ENCODE assay signal across 17 cellular contexts in the genomic region with DNA sequence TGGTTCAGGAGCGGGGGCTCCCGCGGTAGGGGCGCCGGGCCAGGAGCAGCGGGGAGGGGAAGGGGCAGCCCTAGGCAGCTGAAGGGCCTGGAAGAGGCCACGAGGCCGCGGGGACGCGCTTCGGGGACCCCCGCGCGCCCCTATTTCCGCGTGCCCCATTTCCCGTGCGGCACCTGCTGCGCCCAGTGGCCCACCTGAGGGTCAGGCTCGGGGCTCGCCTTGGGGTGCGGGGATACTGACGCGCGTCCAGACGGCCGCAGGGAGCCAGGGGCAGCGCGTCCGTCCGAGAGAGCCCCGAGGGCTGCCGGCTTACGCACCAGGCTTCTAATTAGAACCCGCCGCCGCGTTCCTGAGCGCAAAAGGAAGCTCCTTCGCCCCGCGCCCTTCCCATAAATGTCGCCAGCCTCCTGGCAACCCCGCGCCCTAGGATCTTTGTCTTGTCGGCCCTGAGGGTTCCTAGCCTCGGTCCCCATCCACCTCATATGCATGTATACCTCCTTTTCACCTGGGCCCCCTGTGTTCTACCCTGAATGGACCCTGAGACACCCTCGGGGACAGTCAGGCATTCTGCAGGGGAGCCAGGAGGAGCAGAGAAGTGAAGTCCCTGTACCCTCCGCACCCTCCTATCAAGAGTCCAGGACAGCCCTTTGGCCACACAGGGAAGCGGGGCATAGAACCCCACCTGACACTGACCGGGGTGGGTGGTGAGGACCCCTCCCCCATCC. TPM values are rescaled to one million over a fixed set of nuclear protein-coding genes. Genes with fewer than 3 reads are reported as not detected.
DNase-seq lines count a peak whose midpoint lies in the region; ATAC-seq and TF ChIP-seq lines count a peak whose summit lies in the region.
"Had no signal": no experiment of that assay in that cellular context is flagged by ENCODE, and none has a peak within 500 bp of the region (broad histone marks: within the 10 kb centered on the region; RNA-seq: fewer than 3 reads in every experiment).

No MANE protein-coding gene starts in this region.

- no peak for TF ChIP-seq RAD21 in neural cell (conservative IDR thresholded peaks at IDR 0.05)

- peaks cover 5 to 22% (median 9%) of the 10 kb centered on the region in 4 donors for H3K4me1 Mint-ChIP-seq in CD4-positive, alpha-beta memory T cell
- H3K4me1 Mint-ChIP-seq in GM23338: peaks cover 33% of the 10 kb centered on the region

- H3K36me3 Mint-ChIP-seq in CD4-positive, alpha-beta memory T cell: no peaks in the 10 kb centered on the region
- no peaks in the 10 kb centered on the region for H3K36me3 Mint-ChIP-seq in GM23338 (ENCODE audit: low read depth)
- H3K36me3 Mint-ChIP-seq: CD4-positive, CD25-positive, alpha-beta regulatory T cell had no signal

- H3K27ac ChIP-seq in CD4-positive, alpha-beta memory T cell (ENCODE audit: low read depth, low read length): no peak overlapping the region
- H3K27ac ChIP-seq in GM23338 (ENCODE audit: low read depth) (no peak overlapping the region), dorsolateral prefrontal cortex (no peak overlapping the region), neural cell (ENCODE audit: low read length) (no peak overlapping the region)
- H3K27ac ChIP-seq: pancreas, SJSA1 had no signal

- POLR2A ChIA-PET in CD4-positive, alpha-beta memory T cell (lab: Charles Lee; ENCODE audit: partially characterized antibody): no interaction called here

- no peaks in the 10 kb centered on the region for H3K36me3 ChIP-seq in CD4-positive, alpha-beta memory T cell (ENCODE audit: insufficient read depth, low read length)
- H3K36me3 ChIP-seq in GM23338 (ENCODE audit: insufficient read depth): no peaks in the 10 kb centered on the region
- H3K36me3 ChIP-seq in neural cell (ENCODE audit: insufficient read depth, low read length): no peaks in the 10 kb centered on the region
- H3K36me3 ChIP-seq: pancreas, SJSA1 had no signal

- no peak overlapping the region for H3K9ac ChIP-seq in neural cell (ENCODE audit: low read length)

- H3K27ac Mint-ChIP-seq in CD4-positive, alpha-beta memory T cell: no peak overlapping the region
- no peak overlapping the region for H3K27ac Mint-ChIP-seq in GM23338
- H3K27ac Mint-ChIP-seq: activated CD4-positive, alpha-beta T cell treated with anti-CD3 and anti-CD28 coated beads for 36 hours; CD4-positive, CD25-positive, alpha-beta regulatory T cell; dendritic cell treated with granulocyte-macrophage colony-stimulating factor and Interleukin-4, amounts not matched to agents 40 ng/mL and 50 ng/mL, for 4 days had no signal

- H3K27me3 Mint-ChIP-seq in CD4-positive, alpha-beta memory T cell: peaks cover 30 to 43% of the 10 kb centered on the region in 2 donors
- H3K27me3 Mint-ChIP-seq in GM23338 (ENCODE audit: insufficient read depth, low read depth, poor library complexity): peaks cover 92% of the 10 kb centered on the region

- H3K4me2 ChIP-seq in GM23338 (peak overlapping the region; percentile 80), neural cell (ENCODE audit: low read length) (no peak overlapping the region)

- no peaks in the 10 kb centered on the region for H3K9me3 Mint-ChIP-seq in CD4-positive, alpha-beta memory T cell
- H3K9me3 Mint-ChIP-seq in GM23338: peaks cover 3% of the 10 kb centered on the region; the same call in 2 of the 3 replicates
- H3K9me3 Mint-ChIP-seq: CD4-positive, CD25-positive, alpha-beta regulatory T cell; dendritic cell treated with granulocyte-macrophage colony-stimulating factor and Interleukin-4, amounts not matched to agents 40 ng/mL and 50 ng/mL, for 4 days had no signal

- no peaks in the 10 kb centered on the region for H3K9me3 ChIP-seq in CD4-positive, alpha-beta memory T cell (ENCODE audit: control insufficient read depth in 1 of 2, low read length in 2 of 2)
- no peaks in the 10 kb centered on the region for H3K9me3 ChIP-seq in neural cell (ENCODE audit: low read length)
- H3K9me3 ChIP-seq: pancreas, SJSA1 had no signal

- no peak for TF ChIP-seq EP300 in neural cell (conservative IDR thresholded peaks at IDR 0.05; ENCODE audit: poor library complexity, severe bottlenecking)

- CTCF ChIA-PET in CD4-positive, alpha-beta memory T cell (lab: Charles Lee; ENCODE audit: partially characterized antibody): no interaction called here

- H3K9me2 ChIP-seq in GM23338 (ENCODE audit: insufficient read depth): no peaks in the 10 kb centered on the region
- H3K9me2 ChIP-seq in neural cell (ENCODE audit: insufficient read depth, low read length): no peaks in the 10 kb centered on the region

- intact Hi-C loops in CD4-positive, alpha-beta memory T cell (cut with micrococcal nuclease): no loop called here
- intact Hi-C loops in dorsolateral prefrontal cortex (cut with DNase I): loop anchor here in 1 of 2 donors (10.0 kb wide), 1 partner anchor 196 kb away; a partner anchor contains a TSS

- H4K20me1 ChIP-seq in GM23338 (replicated peaks; ENCODE audit: insufficient read depth) (no peaks in the 10 kb centered on the region), neural cell (ENCODE audit: insufficient read depth) (no peaks in the 10 kb centered on the region)

- H3K27me3 ChIP-seq in CD4-positive, alpha-beta memory T cell (ENCODE audit: insufficient read depth, low read length): peaks cover 26% of the 10 kb centered on the region
- H3K27me3 ChIP-seq in GM23338 (ENCODE audit: insufficient read depth) (peaks cover 97% of the 10 kb centered on the region), dorsolateral prefrontal cortex (peaks cover 3 to 73% (median 56%) of the 10 kb centered on the region in 45 donors), neural cell (ENCODE audit: insufficient read depth, low read depth, low read length) (peaks cover 72% of the 10 kb centered on the region)

- peak overlapping the region in 7 of 8 donors; percentile 64 to 82 (median 71) for H3K4me3 Mint-ChIP-seq in CD4-positive, alpha-beta memory T cell
- peak overlapping the region; percentile 53; the same call in 2 of the 3 replicates for H3K4me3 Mint-ChIP-seq in GM23338
- H3K4me3 Mint-ChIP-seq: dendritic cell treated with granulocyte-macrophage colony-stimulating factor and Interleukin-4, amounts not matched to agents 40 ng/mL and 50 ng/mL, for 4 days had no signal

- ATAC-seq in GM23338: peak; percentile 2; the same call in 2 of the 3 replicates
- no peak for ATAC-seq in GM18519 (IDR thresholded peaks at IDR 0.05; ENCODE audit: low FRiP score, unreplicated experiment)
- ATAC-seq in HG03135 (IDR thresholded peaks at IDR 0.05; ENCODE audit: unreplicated experiment): no peak
- ATAC-seq: activated CD4-positive, alpha-beta T cell treated with anti-CD3 and anti-CD28 coated beads for 36 hours; pancreas had no signal

- H2AFZ ChIP-seq in GM23338 (peak overlapping the region; percentile 52; the same call in 1 of the 2 replicates), neural cell (ENCODE audit: low read depth, low read length) (no peak overlapping the region)

- H3K4me1 ChIP-seq in CD4-positive, alpha-beta memory T cell (ENCODE audit: insufficient read depth, low read length): peaks cover 14% of the 10 kb centered on the region
- peaks cover 27% of the 10 kb centered on the region for H3K4me1 ChIP-seq in GM23338 (ENCODE audit: insufficient read depth)
- H3K4me1 ChIP-seq: pancreas, SJSA1 had no signal

- no peak overlapping the region for H3K4me3 ChIP-seq in CD4-positive, alpha-beta memory T cell (ENCODE audit: low read length in 2 of 2)
- H3K4me3 ChIP-seq in GM23338 (peak overlapping the region; percentile 56), dorsolateral prefrontal cortex (no peak overlapping the region), neural cell (ENCODE audit: low read length) (peak overlapping the region; percentile 38)
- H3K4me3 ChIP-seq: pancreas, SJSA1 had no signal

- no peak for TF ChIP-seq CTCF in GM23338 (conservative IDR thresholded peaks at IDR 0.05; ENCODE audit: low read depth in 2 of 2)
- no peak for TF ChIP-seq CTCF in dorsolateral prefrontal cortex (IDR thresholded peaks at IDR 0.05 in 54 of 56, conservative IDR thresholded peaks at IDR 0.05 in 2 of 56; ENCODE audit: low read depth in 1 of 56, partially characterized antibody in 56 of 56)
- TF ChIP-seq CTCF in neural cell (IDR thresholded peaks at IDR 0.05; ENCODE audit: poor library complexity, severe bottlenecking): no peak

- no peak for DNase-seq in CD4-positive, alpha-beta memory T cell
- peak; percentile 70 for DNase-seq in GM23338 (ENCODE audit: low spot score)
- peak in 6 of 10 donors; percentile 6 to 14 (median 12) for DNase-seq in dorsolateral prefrontal cortex
- DNase-seq in amniotic stem cell (lab: John Stamatoyannopoulos, UW): no peak
- DNase-seq: activated CD4-positive, alpha-beta T cell treated with anti-CD3 and anti-CD28 coated beads for 36 hours; CD4-positive, CD25-positive, alpha-beta regulatory T cell; NCI-H82; pancreas; stimulated activated CD4-positive, alpha-beta T cell treated with anti-CD3 and anti-CD28 coated beads, Interleukin-1b, Interleukin-23, amount 100 ng/mL, for 48 hours; stimulated activated naive CD4-positive, alpha-beta T cell treated with Interleukin-2 at 50 U/mL for 16 hours had no signal

- H3K79me2 ChIP-seq in GM23338 (replicated peaks; ENCODE audit: insufficient read depth) (no peaks in the 10 kb centered on the region), neural cell (replicated peaks; ENCODE audit: insufficient read depth, low read length) (no peaks in the 10 kb centered on the region)

- 0 out of 2 replicates have a peak, but pooled peaks cover 4% of the 10 kb centered on the region for H3F3A ChIP-seq in GM23338 (replicated peaks; ENCODE audit: low read depth)
- no peaks in the 10 kb centered on the region for H3F3A ChIP-seq in neural cell (ENCODE audit: insufficient read depth, low read length, poor library complexity, severe bottlenecking)

TF ChIP-seq in GM23338, 12 proteins besides CTCF, POLR2A, EP300 and RAD21:
- TF ChIP-seq NANOG (IDR thresholded peaks at IDR 0.05; ENCODE audit: borderline replicate concordance) (no peak), EZH2 (IDR thresholded peaks at IDR 0.05; ENCODE audit: low read depth, unreplicated experiment) (peak; percentile 96), EZH2phosphoT487 (IDR thresholded peaks at IDR 0.05; ENCODE audit: unreplicated experiment) (peak; percentile 61)
TF ChIP-seq in GM23338: peak in this region for 2.

TF ChIP-seq in neural cell, 6 proteins besides CTCF, POLR2A, EP300 and RAD21:
- no peak for TF ChIP-seq TAF1 (IDR thresholded peaks at IDR 0.05; ENCODE audit: low read depth)

RNA-seq across cellular contexts. Expression of a gene that starts 1.8 kb away (rescaled TPM):
- total RNA-seq in CD4-positive, alpha-beta memory T cell: not detected
- polyA plus RNA-seq in CD4-positive, alpha-beta memory T cell: not detected
- total RNA-seq in GM23338 (2014; rRNA removed; shearing (Covaris generic)): 0.07 and 0.12 TPM in 2 replicates
- 0.40 and 0.65 TPM in 2 replicates for polyA plus RNA-seq in GM23338 (2016; fragmentation: Nextera tagmentation; extraction: Ambion mirVana)
- not detected for total RNA-seq in dorsolateral prefrontal cortex
- polyA plus RNA-seq in neural cell: 0.14 TPM in 1 of 2 replicates, not detected in the other
- polyA minus RNA-seq in neural cell: not detected in 2 replicates
- total RNA-seq: activated CD4-positive, alpha-beta T cell treated with anti-CD3 and anti-CD28 coated beads for 36 hours; CD4-positive, CD25-positive, alpha-beta regulatory T cell; frontal cortex; HT-29; pancreas; SJSA1 had no signal
- polyA plus RNA-seq: CD4-positive, CD25-positive, alpha-beta regulatory T cell had no signal

Comparison
In these comparisons a context has a peak if more than half of its experiments do, and no peak if none do; other contexts are left out.
1. DNase-seq: peak in GM23338 (single experiment) and dorsolateral prefrontal cortex (6 of 10); none in CD4-positive, alpha-beta memory T cell (0 of 5) and amniotic stem cell (single experiment).
2. H3K4me3 ChIP-seq: peak in GM23338 (single experiment) and neural cell (single experiment); none in CD4-positive, alpha-beta memory T cell (0 of 2) and dorsolateral prefrontal cortex (0 of 59).